In the genomic region with DNA sequence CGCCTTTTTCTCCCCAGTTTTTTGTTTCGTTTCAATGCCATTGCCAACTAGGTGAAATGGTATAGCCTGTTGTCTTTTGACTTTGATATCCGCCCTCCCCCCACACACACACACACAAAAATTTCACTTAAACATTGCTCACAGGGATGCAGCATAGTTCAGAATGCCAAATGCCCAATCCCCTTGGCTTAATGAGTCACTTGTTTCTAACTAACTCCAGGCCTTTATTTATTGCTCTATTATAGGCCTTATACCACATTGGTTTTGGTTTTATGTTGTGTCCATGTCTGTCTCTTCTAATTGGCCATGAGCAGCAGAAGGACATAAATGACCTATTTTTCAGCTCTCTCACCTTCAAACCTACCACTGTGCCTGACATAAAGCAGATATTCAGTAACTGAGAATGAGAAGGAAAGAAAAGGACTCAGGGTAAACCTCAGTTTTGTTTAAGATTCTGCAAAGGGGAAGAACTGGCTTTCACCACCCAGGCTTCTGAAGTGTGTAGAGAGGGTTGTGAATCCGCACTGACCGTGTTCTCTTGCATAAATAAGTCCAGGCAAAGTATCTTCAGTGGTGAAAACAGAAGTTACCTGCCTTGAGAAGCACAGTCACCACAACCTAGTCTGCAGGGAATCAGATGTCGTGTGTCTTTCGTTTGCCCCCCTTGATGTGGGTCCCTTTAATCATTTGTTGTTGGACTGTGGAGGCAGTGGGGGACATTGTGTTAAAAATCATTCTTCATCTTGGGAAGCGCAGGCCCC, we compare ENCODE assay signal across 15 cellular contexts.
DNase-seq lines count a peak whose midpoint lies in the region; ATAC-seq and TF ChIP-seq lines count a peak whose summit lies in the region.
"Had no signal": no experiment of that assay in that cellular context is flagged by ENCODE, and none has a peak within 500 bp of the region (broad histone marks: within the 10 kb centered on the region; RNA-seq: fewer than 3 reads in every experiment).

No MANE protein-coding gene starts in this region.

- no peaks in the 10 kb centered on the region for H3K9me3 Mint-ChIP-seq in CD8-positive, alpha-beta T cell
- peaks cover 0 to 6% of the 10 kb centered on the region in 2 donors for H3K9me3 Mint-ChIP-seq in activated naive CD4-positive, alpha-beta T cell treated with anti-CD3 and anti-CD28 coated beads, Interleukin-2, amount 50 U/mL, for 72 hours
- H3K9me3 Mint-ChIP-seq in neural progenitor cell = no peaks in the 10 kb centered on the region

- peak overlapping the region; percentile 42 for H3K4me3 Mint-ChIP-seq in CD8-positive, alpha-beta T cell
- H3K4me3 Mint-ChIP-seq in neural progenitor cell = no peak overlapping the region

- no peaks in the 10 kb centered on the region for H3K36me3 ChIP-seq in CD8-positive, alpha-beta T cell (ENCODE audit: insufficient read depth, low read length)
- H3K36me3 ChIP-seq in neural progenitor cell = no peaks in the 10 kb centered on the region
- H3K36me3 ChIP-seq: esophagus squamous epithelium, heart left ventricle, right atrium auricular region had no signal

- H3K36me3 Mint-ChIP-seq in CD8-positive, alpha-beta T cell = no peaks in the 10 kb centered on the region
- H3K36me3 Mint-ChIP-seq in activated naive CD4-positive, alpha-beta T cell treated with anti-CD3 and anti-CD28 coated beads, Interleukin-2, amount 50 U/mL, for 72 hours = peaks cover 0 to 14% of the 10 kb centered on the region in 2 donors
- no peaks in the 10 kb centered on the region for H3K36me3 Mint-ChIP-seq in neural progenitor cell

- H3F3A ChIP-seq in neural progenitor cell (ENCODE audit: low read depth) = peaks cover under 1% of the 10 kb centered on the region

- POLR2A ChIA-PET in CD8-positive, alpha-beta T cell (lab: Charles Lee) = interaction anchor here (0.9 to 4.3 kb wide), 5 partner anchors 8 to 43 kb away, joined by 3 to 23 read pairs (median 4); no protein-coding TSS in a partner anchor

- CTCF ChIA-PET in CD8-positive, alpha-beta T cell (lab: Charles Lee) = interaction anchor here (1.0 kb wide), 1 partner anchor 12 kb away, joined by 3 read pairs; no protein-coding TSS in a partner anchor

- no peak overlapping the region for H3K27ac ChIP-seq in CD8-positive, alpha-beta T cell (ENCODE audit: low read depth, low read length)
- H3K27ac ChIP-seq in neural progenitor cell = no peak overlapping the region
- H3K27ac ChIP-seq: esophagus squamous epithelium, right atrium auricular region had no signal

- H3K4me1 ChIP-seq in CD8-positive, alpha-beta T cell (ENCODE audit: insufficient read depth, low read length) = peaks cover 96% of the 10 kb centered on the region
- peaks cover 31% of the 10 kb centered on the region for H3K4me1 ChIP-seq in neural progenitor cell

- peak overlapping the region; percentile 1 for H3K4me3 ChIP-seq in CD8-positive, alpha-beta T cell (ENCODE audit: low read depth, low read length)
- H3K4me3 ChIP-seq in neural progenitor cell = no peak overlapping the region
- H3K4me3 ChIP-seq: esophagus squamous epithelium, heart left ventricle, right atrium auricular region had no signal

- no peaks in the 10 kb centered on the region for H3K27me3 Mint-ChIP-seq in CD8-positive, alpha-beta T cell (ENCODE audit: low read depth)
- no peaks in the 10 kb centered on the region for H3K27me3 Mint-ChIP-seq in neural progenitor cell (ENCODE audit: insufficient read depth, low read depth)

- intact Hi-C loops in CD8-positive, alpha-beta T cell (cut with DNase I, micrococcal nuclease) = no loop called here
- intact Hi-C loops in cardiac septum (cut with DNase I) = no loop called here

- peak in 2 of 7 experiments; percentile 8 to 45 for DNase-seq in CD8-positive, alpha-beta T cell
- no peak for DNase-seq in activated naive CD4-positive, alpha-beta T cell treated with anti-CD3 and anti-CD28 coated beads, Interleukin-2, amount 50 U/mL, for 72 hours (ENCODE audit: low spot score in 2 of 2)
- no peak for DNase-seq in neural progenitor cell (ENCODE audit: low spot score)
- DNase-seq in stimulated activated CD4-positive, alpha-beta T cell treated with anti-CD3 and anti-CD28 coated beads, Interleukin-2, amount 100 ng/mL, for 24 hours = no peak
- no peak for DNase-seq in cardiac septum (ENCODE audit: low spot score)
- DNase-seq in KG1 (lab: John Stamatoyannopoulos, UW) = no peak
- DNase-seq: activated CD4-positive, alpha-beta T cell treated with anti-CD3 and anti-CD28 coated beads, Interleukin-2, amount 50 U/mL, for 4 hours; activated gamma-delta T cell; esophagus squamous epithelium; heart left ventricle; mesenchymal stem cell; nucleus accumbens; PC-3 had no signal

- H2AFZ ChIP-seq in neural progenitor cell (replicated peaks) = no peak overlapping the region

- no peaks in the 10 kb centered on the region for H3K9me3 ChIP-seq in CD8-positive, alpha-beta T cell (ENCODE audit: low read length)
- H3K9me3 ChIP-seq in neural progenitor cell (ENCODE audit: low read depth) = no peaks in the 10 kb centered on the region
- H3K9me3 ChIP-seq: esophagus squamous epithelium, right atrium auricular region had no signal

- peak; percentile 48 for ATAC-seq in CD8-positive, alpha-beta T cell
- peak; percentile 49 for ATAC-seq in GM21423 (IDR thresholded peaks at IDR 0.05; ENCODE audit: unreplicated experiment)
- peak; percentile 24 to 40 for ATAC-seq in activated naive CD4-positive, alpha-beta T cell treated with anti-CD3 and anti-CD28 coated beads, Interleukin-2, amount 50 U/mL, for 72 hours
- ATAC-seq: heart left ventricle, PC-3 had no signal

- TF ChIP-seq CTCF in CD8-positive, alpha-beta T cell (IDR thresholded peaks at IDR 0.05) = no peak
- TF ChIP-seq CTCF in neural progenitor cell (IDR thresholded peaks at IDR 0.05) = no peak

- H3K27me3 ChIP-seq in CD8-positive, alpha-beta T cell (ENCODE audit: insufficient read depth, low read length) = no peaks in the 10 kb centered on the region
- no peaks in the 10 kb centered on the region for H3K27me3 ChIP-seq in neural progenitor cell
- H3K27me3 ChIP-seq: esophagus squamous epithelium, heart left ventricle, right atrium auricular region had no signal

- peaks cover 95% of the 10 kb centered on the region for H3K4me1 Mint-ChIP-seq in CD8-positive, alpha-beta T cell (ENCODE audit: low read depth)
- peaks cover 29% of the 10 kb centered on the region for H3K4me1 Mint-ChIP-seq in neural progenitor cell

- H3K9ac ChIP-seq in neural progenitor cell = no peak overlapping the region

- peak overlapping the region; percentile 15 for H3K4me2 ChIP-seq in neural progenitor cell

- H3K27ac Mint-ChIP-seq in CD8-positive, alpha-beta T cell = peak overlapping the region; percentile 85
- H3K27ac Mint-ChIP-seq in activated naive CD4-positive, alpha-beta T cell treated with anti-CD3 and anti-CD28 coated beads, Interleukin-2, amount 50 U/mL, for 72 hours = peak overlapping the region in 1 of 2 donors; percentile 64
- H3K27ac Mint-ChIP-seq in neural progenitor cell = no peak overlapping the region

- peaks cover 4% of the 10 kb centered on the region for H3K79me2 ChIP-seq in neural progenitor cell (ENCODE audit: low read depth)

- H4K20me1 ChIP-seq in neural progenitor cell (ENCODE audit: low read depth) = no peaks in the 10 kb centered on the region
